In genomic region chr9:107435415-107435814, GRCh38 we compare ENCODE assay signal across 25 cellular contexts.
"Had no signal": no experiment of that assay in that cellular context is flagged by ENCODE, and none has a peak within 500 bp of the region (broad histone marks: within the 10 kb centered on the region; RNA-seq: fewer than 3 reads in every experiment).

No MANE protein-coding gene starts in this region.

- H3K36me3 ChIP-seq: esophagus squamous epithelium, gastrocnemius medialis, heart right ventricle, left lung, lower lobe of right lung had no signal

- H3K27ac ChIP-seq: epithelial cell of prostate, esophagus squamous epithelium, gastrocnemius medialis, heart right ventricle, left lung, lower lobe of right lung had no signal

- FAIRE-seq: endometrium, islet of Langerhans, keratinocyte had no signal

- ATAC-seq: effector memory CD8-positive, alpha-beta T cell; esophagus mucosa; gastrocnemius medialis; heart right ventricle; left cardiac atrium; left lung; left ventricle myocardium superior; lower lobe of right lung; mucosa of descending colon had no signal

- H3K9me3 ChIP-seq: esophagus squamous epithelium, gastrocnemius medialis, heart right ventricle, left lung, lower lobe of right lung, mucosa of descending colon had no signal

- H3K27me3 ChIP-seq: esophagus squamous epithelium, gastrocnemius medialis, heart right ventricle, left lung had no signal

- DNase-seq: cortex of kidney; effector CD8-positive, alpha-beta T cell; effector memory CD8-positive, alpha-beta T cell; endodermal cell; erythroblast; esophagus squamous epithelium; foreskin fibroblast; foreskin melanocyte; gastrocnemius medialis; glutamatergic neuron; head of caudate nucleus; heart right ventricle; hippocampal formation; left cardiac atrium; left lung; left ventricle myocardium superior; lower lobe of right lung; mesenchymal stem cell; mucosa of descending colon; naive B cell had no signal

- H3K4me1 ChIP-seq: gastrocnemius medialis, heart right ventricle, left lung had no signal

- H3K4me3 ChIP-seq: esophagus squamous epithelium, gastrocnemius medialis, heart right ventricle, left lung, lower lobe of right lung, mucosa of descending colon had no signal
